3 cellular contexts compared by ENCODE assay signal in genomic region chr17:40376541-40376940, GRCh38. TPM values are rescaled to one million over a fixed set of nuclear protein-coding genes. Genes with fewer than 3 reads are reported as not detected.
"Had no signal": no experiment of that assay in that cellular context is flagged by ENCODE, and none has a peak within 500 bp of the region (broad histone marks: within the 10 kb centered on the region; RNA-seq: fewer than 3 reads in every experiment).

No MANE protein-coding gene starts in this region.

RNA-seq across cellular contexts. Expression of gene GJD3, which starts 12.0 kb away (rescaled TPM):
- total RNA-seq: NCI-H460, RPMI7951, T-helper 17 cell had no signal
